Comparison of ENCODE assay signal across 30 cellular contexts in the genomic region with DNA sequence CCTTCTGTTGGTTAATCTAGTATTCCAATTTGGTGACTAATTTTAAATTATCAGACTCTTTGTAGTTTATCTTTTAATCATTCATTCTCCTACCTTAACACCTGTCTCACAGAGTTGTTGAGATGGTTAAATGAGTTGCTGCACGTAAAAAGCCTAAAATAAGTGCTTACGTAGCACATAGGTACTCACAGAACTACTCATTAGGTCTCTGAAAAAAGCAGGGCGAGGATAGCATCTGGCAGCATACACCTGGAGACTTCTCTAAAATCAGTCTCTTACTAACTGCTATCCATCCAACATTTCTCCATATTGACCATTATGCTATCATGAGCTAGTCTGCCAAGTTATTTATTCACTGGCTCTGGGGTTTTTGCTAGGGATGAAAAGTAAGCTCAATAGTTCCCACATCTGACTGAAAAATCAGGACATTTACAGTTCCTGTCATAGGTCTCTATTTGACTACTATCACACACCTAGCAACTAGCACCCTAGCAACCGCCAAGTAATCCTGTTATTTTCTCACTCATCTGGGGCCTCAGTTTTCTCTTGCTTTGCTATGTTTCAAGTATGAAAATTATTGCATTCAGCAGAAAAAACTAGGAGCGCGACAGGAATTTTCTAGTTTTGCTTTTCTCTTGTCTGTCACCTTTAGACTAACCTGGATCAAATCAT. TPM values are rescaled to one million over a fixed set of nuclear protein-coding genes. Genes with fewer than 3 reads are reported as not detected.
DNase-seq lines count a peak whose midpoint lies in the region; ATAC-seq, FAIRE-seq and TF ChIP-seq lines count a peak whose summit lies in the region.
"Had no signal": no experiment of that assay in that cellular context is flagged by ENCODE, and none has a peak within 500 bp of the region (broad histone marks: within the 10 kb centered on the region; RNA-seq: fewer than 3 reads in every experiment).

No MANE protein-coding gene starts in this region.

- H3K4me1 ChIP-seq in psoas muscle (peaks cover 98% of the 10 kb centered on the region), small intestine (ENCODE audit: control insufficient read depth in 2 of 2, insufficient read depth in 1 of 2, low read depth in 1 of 2, low read length in 1 of 2) (peaks cover 0 to 11% of the 10 kb centered on the region in 2 donors), A673 (ENCODE audit: insufficient read depth, low read length, poor library complexity, severe bottlenecking) (no peaks in the 10 kb centered on the region)

- ATAC-seq in psoas muscle (no peak), Right ventricle myocardium inferior (no peak)

- 67 to 88% (median 82%) methylated on average over 6 of the region's 6 CpGs for WGBS in psoas muscle, 3 donors
- WGBS in small intestine, 3 donors, result 79 to 86% (median 80%) methylated on average over 6 of the region's 6 CpGs

- no TSS peak for BruUV-seq in A673 (replicated peaks; lab: Mats Ljungman, UMichigan)

- H3K27ac ChIP-seq in psoas muscle (peak overlapping the region; percentile 100), small intestine (ENCODE audit: low read depth in 1 of 2, low read length in 1 of 2) (no peak overlapping the region), A673 (ENCODE audit: low read depth, low read length, poor library complexity, severe bottlenecking) (no peak overlapping the region)
- H3K27ac ChIP-seq: right atrium auricular region, tibial artery had no signal

- peak overlapping the region; percentile 84 for H3K4me3 ChIP-seq in psoas muscle
- no peak overlapping the region for H3K4me3 ChIP-seq in small intestine (ENCODE audit: low read depth in 1 of 2, low read length in 2 of 2)
- no peak overlapping the region for H3K4me3 ChIP-seq in A673 (ENCODE audit: low read depth, low read length, poor library complexity, severe bottlenecking)
- H3K4me3 ChIP-seq: right atrium auricular region, tibial artery had no signal

- peaks cover 83% of the 10 kb centered on the region for H3K4me1 Mint-ChIP-seq in activated T-cell treated with anti-CD3 and anti-CD28 coated beads, Interleukin-2, amount 50 U/mL, for 24 hours (ENCODE audit: low read depth)
- peaks cover 62% of the 10 kb centered on the region for H3K4me1 Mint-ChIP-seq in HFFc6 (ENCODE audit: low read depth)
- peaks cover 87% of the 10 kb centered on the region for H3K4me1 Mint-ChIP-seq in activated naive CD8-positive, alpha-beta T cell (ENCODE audit: low read depth)

- no peaks in the 10 kb centered on the region for H3K9me3 Mint-ChIP-seq in activated T-cell treated with anti-CD3 and anti-CD28 coated beads, Interleukin-2, amount 50 U/mL, for 24 hours
- H3K9me3 Mint-ChIP-seq in HFFc6, result no peaks in the 10 kb centered on the region
- no peaks in the 10 kb centered on the region for H3K9me3 Mint-ChIP-seq in activated naive CD8-positive, alpha-beta T cell (ENCODE audit: low read depth)
- H3K9me3 Mint-ChIP-seq: activated B cell treated with CpG ODN at 0.5 μM for 24 hours; activated naive CD8-positive, alpha-beta T cell treated with anti-CD3 and anti-CD28 coated beads, Interleukin-2, amount 10 ng/mL, durations not matched to agents 7 days and 5 days; CD14-positive monocyte; endodermal cell; memory B cell had no signal

- H3K36me3 ChIP-seq in psoas muscle (ENCODE audit: insufficient read depth in 1 of 2, low read depth in 1 of 2), result peaks cover 0 to 55% of the 10 kb centered on the region in 2 donors
- peaks cover 5 to 8% of the 10 kb centered on the region in 2 donors for H3K36me3 ChIP-seq in small intestine (ENCODE audit: control insufficient read depth in 2 of 2, insufficient read depth in 2 of 2, low read length in 2 of 2)
- H3K36me3 ChIP-seq in A673 (ENCODE audit: insufficient read depth, low read length, poor library complexity, severe bottlenecking), result peaks cover 88% of the 10 kb centered on the region

- H3K4me3 Mint-ChIP-seq in activated T-cell treated with anti-CD3 and anti-CD28 coated beads, Interleukin-2, amount 50 U/mL, for 24 hours, result no peak overlapping the region
- H3K4me3 Mint-ChIP-seq in HFFc6, result no peak overlapping the region
- H3K4me3 Mint-ChIP-seq in activated naive CD8-positive, alpha-beta T cell, result peak overlapping the region; percentile 53
- H3K4me3 Mint-ChIP-seq: activated B cell treated with CpG ODN at 0.5 μM for 24 hours; activated naive CD8-positive, alpha-beta T cell treated with anti-CD3 and anti-CD28 coated beads, Interleukin-2, amount 10 ng/mL, durations not matched to agents 7 days and 5 days; CD14-positive monocyte; endodermal cell; memory B cell had no signal

- no peak for FAIRE-seq in small intestine (lab: Jason Lieb, UNC)
- FAIRE-seq: G401.6, GM19239 had no signal

- CTCF ChIA-PET in A673 (lab: Charles Lee), result no interaction called here

- DNase-seq in activated T-cell treated with anti-CD3 and anti-CD28 coated beads, Interleukin-2, amount 50 U/mL, for 24 hours, result no peak
- no peak for DNase-seq in activated T-cell treated with anti-CD3 and anti-CD28 coated beads, Interleukin-2, amount 50 U/mL, for 48 hours
- DNase-seq in HFFc6, result no peak
- no peak for DNase-seq in psoas muscle
- no peak for DNase-seq in small intestine
- no peak for DNase-seq in Right ventricle myocardium inferior (ENCODE audit: missing footprints)
- no peak for DNase-seq in A673 (ENCODE audit: low spot score)
- DNase-seq: activated B cell treated with CpG ODN at 0.5 μM for 24 hours; activated naive CD8-positive, alpha-beta T cell treated with anti-CD3 and anti-CD28 coated beads, Interleukin-2, amount 10 ng/mL, durations not matched to agents 7 days and 5 days; DMS153; endodermal cell; GOT3; Karpas-422; NCI-H1048; NCI-H2081; NCI-H446; NK-92 treated with Interleukin-12 subunit alpha and Interleukin-12 subunit beta, amount 100 ng/mL, for 24 hours; RPMI8226; SK-N-SH; stimulated activated naive CD4-positive, alpha-beta T cell; T1000; tibial artery had no signal

- TF ChIP-seq CTCF in HFFc6 (IDR thresholded peaks at IDR 0.05) (no peak), psoas muscle (IDR thresholded peaks at IDR 0.05) (no peak), A673 (conservative IDR thresholded peaks at IDR 0.05; ENCODE audit: low read depth, low read length) (no peak)

- H3K27me3 ChIP-seq in psoas muscle (ENCODE audit: insufficient read depth in 3 of 3, low read length in 2 of 3) (no peaks in the 10 kb centered on the region), small intestine (ENCODE audit: control insufficient read depth in 2 of 2, insufficient read depth in 2 of 2, low read length in 2 of 2) (no peaks in the 10 kb centered on the region), A673 (replicated peaks; ENCODE audit: insufficient read depth, low read depth, low read length, poor library complexity) (no peaks in the 10 kb centered on the region)
- H3K27me3 ChIP-seq: right atrium auricular region, tibial artery had no signal

- intact Hi-C loops in psoas muscle (cut with DNase I), result no loop called here
- intact Hi-C loops in Right ventricle myocardium inferior (cut with DNase I), result no loop called here
- intact Hi-C loops in A673 (cut with micrococcal nuclease; ENCODE audit: unreplicated experiment), result no loop called here

- H3K9me3 ChIP-seq in psoas muscle (no peaks in the 10 kb centered on the region), small intestine (ENCODE audit: control insufficient read depth, low read depth) (no peaks in the 10 kb centered on the region), A673 (ENCODE audit: low read depth, low read length, poor library complexity, severe bottlenecking) (no peaks in the 10 kb centered on the region)
- H3K9me3 ChIP-seq: right atrium auricular region, SK-N-SH, tibial artery had no signal

- peak overlapping the region; percentile 60 for H3K27ac Mint-ChIP-seq in activated T-cell treated with anti-CD3 and anti-CD28 coated beads, Interleukin-2, amount 50 U/mL, for 24 hours
- H3K27ac Mint-ChIP-seq in HFFc6, result peak overlapping the region; percentile 66
- peak overlapping the region; percentile 36 for H3K27ac Mint-ChIP-seq in activated naive CD8-positive, alpha-beta T cell
- H3K27ac Mint-ChIP-seq: activated B cell treated with CpG ODN at 0.5 μM for 24 hours; activated naive CD8-positive, alpha-beta T cell treated with anti-CD3 and anti-CD28 coated beads, Interleukin-2, amount 10 ng/mL, durations not matched to agents 7 days and 5 days had no signal

- POLR2A ChIA-PET in A673 (lab: Charles Lee; ENCODE audit: low non-redundant PET), result no interaction called here

- H3K27me3 Mint-ChIP-seq in activated T-cell treated with anti-CD3 and anti-CD28 coated beads, Interleukin-2, amount 50 U/mL, for 24 hours, result no peaks in the 10 kb centered on the region
- peaks cover 2% of the 10 kb centered on the region for H3K27me3 Mint-ChIP-seq in HFFc6 (ENCODE audit: insufficient read depth)
- no peaks in the 10 kb centered on the region for H3K27me3 Mint-ChIP-seq in activated naive CD8-positive, alpha-beta T cell
- H3K27me3 Mint-ChIP-seq: activated B cell treated with CpG ODN at 0.5 μM for 24 hours; activated naive CD8-positive, alpha-beta T cell treated with anti-CD3 and anti-CD28 coated beads, Interleukin-2, amount 10 ng/mL, durations not matched to agents 7 days and 5 days; memory B cell had no signal

- H3K36me3 Mint-ChIP-seq in activated T-cell treated with anti-CD3 and anti-CD28 coated beads, Interleukin-2, amount 50 U/mL, for 24 hours (ENCODE audit: low read depth), result peaks cover 99% of the 10 kb centered on the region
- H3K36me3 Mint-ChIP-seq in HFFc6 (ENCODE audit: low read depth), result peaks cover 70% of the 10 kb centered on the region
- peaks cover 15% of the 10 kb centered on the region for H3K36me3 Mint-ChIP-seq in activated naive CD8-positive, alpha-beta T cell

RNA-seq across cellular contexts. Expression of a gene that starts 11.2 kb away (rescaled TPM):
- total RNA-seq in HFFc6 (2021; fragmentation: NEBNext Ultra II Directional; extraction: Animal tissue kit (Norgen Biotek cat#: 25700)), result 100 to 1,000 TPM; 508 to 582 (median 527) TPM
- total RNA-seq in psoas muscle (1,000 to 10,000 TPM; 1,331 to 1,888 (median 1,427) TPM), Right ventricle myocardium inferior (873 TPM), A673 (2021) (742 and 812 TPM in 2 replicates)
- polyA plus RNA-seq in psoas muscle (1,000 to 10,000 TPM in 1 of 3 donors, 100 to 1,000 TPM in 2; 305 to 1,390 (median 578) TPM), small intestine (100 to 1,000 TPM; 167 to 187 (median 180) TPM)

RNA-seq across cellular contexts. Expression of a gene that starts 30.0 kb away (rescaled TPM):
- 10 to 100 TPM; 38.9 to 60.1 (median 49.8) TPM for total RNA-seq in HFFc6 (2021; fragmentation: NEBNext Ultra II Directional; extraction: Animal tissue kit (Norgen Biotek cat#: 25700))
- total RNA-seq in psoas muscle (1 to 10 TPM; 3.6 to 6.6 (median 5.9) TPM), Right ventricle myocardium inferior (7.2 TPM), A673 (2021) (72.2 and 79.1 TPM in 2 replicates)
- polyA plus RNA-seq in psoas muscle (10 to 100 TPM in 1 of 3 donors, 1 to 10 TPM in 2; 4.3 to 15.8 (median 5.0) TPM), small intestine (10 to 100 TPM; 19.7 to 22.4 (median 20.2) TPM)

RNA-seq across cellular contexts. Expression of a gene that starts 33.9 kb away (rescaled TPM):
- total RNA-seq in HFFc6 (2021; fragmentation: NEBNext Ultra II Directional; extraction: Animal tissue kit (Norgen Biotek cat#: 25700)), result 10 to 100 TPM; 39.1 to 48.7 (median 42.0) TPM
- total RNA-seq in psoas muscle (10 to 100 TPM; 29.8 to 40.0 (median 34.7) TPM), Right ventricle myocardium inferior (34.2 TPM), A673 (2021) (62.4 and 68.3 TPM in 2 replicates)
- polyA plus RNA-seq in psoas muscle (10 to 100 TPM; 30.4 to 53.2 (median 35.2) TPM), small intestine (10 to 100 TPM in 2 of 3 donors, 1 to 10 TPM in 1; 7.6 to 17.9 (median 14.5) TPM)

RNA-seq across cellular contexts. Expression of a gene that starts 51.2 kb away (rescaled TPM):
- total RNA-seq in HFFc6 (2021; fragmentation: NEBNext Ultra II Directional; extraction: Animal tissue kit (Norgen Biotek cat#: 25700)), result not detected
- total RNA-seq in psoas muscle, result 100 to 1,000 TPM in 2 of 4 donors, 10 to 100 TPM in 2; 73.4 to 289 (median 155) TPM
- 100 to 1,000 TPM in 2 of 3 donors, 1 to 10 TPM in 1; 4.8 to 174 (median 129) TPM for polyA plus RNA-seq in psoas muscle
- polyA plus RNA-seq in small intestine, result 1 to 10 TPM in 1 of 3 donors, under 1 TPM in 1, not detected in 1; 0.19 to 8.4 TPM
- not detected for total RNA-seq in Right ventricle myocardium inferior
- 0.19 and 0.37 TPM in 2 replicates for total RNA-seq in A673 (2021)
- total RNA-seq: activated B cell treated with CpG ODN at 0.5 μM for 24 hours; activated naive CD8-positive, alpha-beta T cell treated with anti-CD3 and anti-CD28 coated beads, Interleukin-2, amount 10 ng/mL, durations not matched to agents 7 days and 5 days; endodermal cell; omental fat pad; right atrium auricular region had no signal
- polyA plus RNA-seq: AG04450, CD14-positive monocyte, SK-N-SH had no signal
